Comparison of ENCODE assay signal across 1 cellular context in the genomic region with DNA sequence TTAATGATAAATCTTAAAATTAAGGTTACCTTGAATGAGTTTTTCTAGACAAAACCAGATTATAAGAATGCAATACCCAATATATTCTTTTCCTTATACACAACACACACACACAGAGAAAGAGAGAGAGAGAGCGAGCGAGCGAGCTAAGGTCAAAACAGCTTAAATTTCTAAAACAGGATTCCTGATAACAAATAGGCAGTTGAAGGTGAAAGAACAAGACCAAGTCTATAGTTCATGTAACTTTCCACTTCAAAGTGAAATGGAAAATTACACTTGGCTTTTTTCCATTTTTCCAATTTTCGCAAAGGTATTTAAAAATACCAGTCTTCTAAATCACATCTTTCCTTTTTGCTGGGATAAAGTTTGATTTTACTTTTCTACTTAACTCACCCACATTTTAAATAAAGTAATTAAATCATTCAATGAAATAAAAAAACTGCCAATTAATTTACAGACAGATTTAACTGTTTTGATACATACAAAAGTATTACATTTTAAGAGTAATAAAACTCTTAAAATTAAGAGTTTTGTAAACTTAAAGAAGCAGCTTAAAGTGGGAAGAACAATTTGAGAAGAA.
TF ChIP-seq lines count a peak whose summit lies in the region.

No MANE protein-coding gene starts in this region.

TF ChIP-seq in HepG2, 621 proteins besides CTCF, POLR2A, EP300 and RAD21 (continued from another document and continues in another):
- TF ChIP-seq IRF9 (CRISPR knock-in tag; IDR thresholded peaks at IDR 0.05; ENCODE audit: borderline replicate concordance) (no peak), CENPX (CRISPR knock-in tag; IDR thresholded peaks at IDR 0.05) (no peak), ZNF777 (CRISPR knock-in tag; IDR thresholded peaks at IDR 0.05) (no peak), HNF4A (CRISPR knock-in tag; IDR thresholded peaks at IDR 0.05) (peak; percentile 98), CREM (IDR thresholded peaks at IDR 0.05) (peak; percentile 87), CREM (CRISPR knock-in tag; IDR thresholded peaks at IDR 0.05) (no peak), TAF15 (IDR thresholded peaks at IDR 0.05; ENCODE audit: low read depth, low read length, poor library complexity, severe bottlenecking) (no peak), ONECUT2 (CRISPR knock-in tag; IDR thresholded peaks at IDR 0.05) (peak; percentile 53), ZNF850 (CRISPR knock-in tag; conservative IDR thresholded peaks at IDR 0.05) (no peak), FOXO1 (CRISPR knock-in tag; IDR thresholded peaks at IDR 0.05) (peak; percentile 93), REST (IDR thresholded peaks at IDR 0.05; ENCODE audit: borderline replicate concordance in 1 of 2, low read depth in 1 of 2, low read length in 2 of 2) (peak in 1 of 2 experiments; percentile 47; a peak in 1 of 4 replicates), MIXL1 (CRISPR knock-in tag; IDR thresholded peaks at IDR 0.05) (peak; percentile 82), PATZ1 (CRISPR knock-in tag; IDR thresholded peaks at IDR 0.05) (0 out of 2 replicates have a peak, but pooled peaks have one; percentile 46), ZNF558 (CRISPR knock-in tag; IDR thresholded peaks at IDR 0.05; ENCODE audit: borderline replicate concordance) (no peak), XBP1 (CRISPR knock-in tag; IDR thresholded peaks at IDR 0.05) (no peak), RFXAP (CRISPR knock-in tag; IDR thresholded peaks at IDR 0.05; ENCODE audit: borderline replicate concordance) (no peak), ZNF263 (CRISPR knock-in tag; IDR thresholded peaks at IDR 0.05) (no peak), ZNF292 (CRISPR knock-in tag; IDR thresholded peaks at IDR 0.05; ENCODE audit: borderline replicate concordance, low read depth) (peak; percentile 72; the same call in 1 of the 2 replicates), MAX (IDR thresholded peaks at IDR 0.05) (peak; percentile 46), HNF1A (IDR thresholded peaks at IDR 0.05; ENCODE audit: low read depth) (peak; percentile 85), HNF1A (CRISPR knock-in tag; IDR thresholded peaks at IDR 0.05; ENCODE audit: borderline replicate concordance) (peak; percentile 82; the same call in 1 of the 2 replicates), HIVEP1 (CRISPR knock-in tag; IDR thresholded peaks at IDR 0.05) (no peak), GMEB2 (CRISPR knock-in tag; IDR thresholded peaks at IDR 0.05; ENCODE audit: low read depth) (no peak), ZNF615 (CRISPR knock-in tag; IDR thresholded peaks at IDR 0.05; ENCODE audit: borderline replicate concordance) (no peak), FOXC1 (CRISPR knock-in tag; IDR thresholded peaks at IDR 0.05; ENCODE audit: borderline replicate concordance) (no peak)
- TF ChIP-seq, protein P1, sequence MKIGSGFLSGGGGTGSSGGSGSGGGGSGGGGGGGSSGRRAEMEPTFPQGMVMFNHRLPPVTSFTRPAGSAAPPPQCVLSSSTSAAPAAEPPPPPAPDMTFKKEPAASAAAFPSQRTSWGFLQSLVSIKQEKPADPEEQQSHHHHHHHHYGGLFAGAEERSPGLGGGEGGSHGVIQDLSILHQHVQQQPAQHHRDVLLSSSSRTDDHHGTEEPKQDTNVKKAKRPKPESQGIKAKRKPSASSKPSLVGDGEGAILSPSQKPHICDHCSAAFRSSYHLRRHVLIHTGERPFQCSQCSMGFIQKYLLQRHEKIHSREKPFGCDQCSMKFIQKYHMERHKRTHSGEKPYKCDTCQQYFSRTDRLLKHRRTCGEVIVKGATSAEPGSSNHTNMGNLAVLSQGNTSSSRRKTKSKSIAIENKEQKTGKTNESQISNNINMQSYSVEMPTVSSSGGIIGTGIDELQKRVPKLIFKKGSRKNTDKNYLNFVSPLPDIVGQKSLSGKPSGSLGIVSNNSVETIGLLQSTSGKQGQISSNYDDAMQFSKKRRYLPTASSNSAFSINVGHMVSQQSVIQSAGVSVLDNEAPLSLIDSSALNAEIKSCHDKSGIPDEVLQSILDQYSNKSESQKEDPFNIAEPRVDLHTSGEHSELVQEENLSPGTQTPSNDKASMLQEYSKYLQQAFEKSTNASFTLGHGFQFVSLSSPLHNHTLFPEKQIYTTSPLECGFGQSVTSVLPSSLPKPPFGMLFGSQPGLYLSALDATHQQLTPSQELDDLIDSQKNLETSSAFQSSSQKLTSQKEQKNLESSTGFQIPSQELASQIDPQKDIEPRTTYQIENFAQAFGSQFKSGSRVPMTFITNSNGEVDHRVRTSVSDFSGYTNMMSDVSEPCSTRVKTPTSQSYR (CRISPR knock-in tag; IDR thresholded peaks at IDR 0.05; ENCODE audit: borderline replicate concordance): peak; percentile 22; the same call in 1 of the 2 replicates
- TF ChIP-seq, protein P2, sequence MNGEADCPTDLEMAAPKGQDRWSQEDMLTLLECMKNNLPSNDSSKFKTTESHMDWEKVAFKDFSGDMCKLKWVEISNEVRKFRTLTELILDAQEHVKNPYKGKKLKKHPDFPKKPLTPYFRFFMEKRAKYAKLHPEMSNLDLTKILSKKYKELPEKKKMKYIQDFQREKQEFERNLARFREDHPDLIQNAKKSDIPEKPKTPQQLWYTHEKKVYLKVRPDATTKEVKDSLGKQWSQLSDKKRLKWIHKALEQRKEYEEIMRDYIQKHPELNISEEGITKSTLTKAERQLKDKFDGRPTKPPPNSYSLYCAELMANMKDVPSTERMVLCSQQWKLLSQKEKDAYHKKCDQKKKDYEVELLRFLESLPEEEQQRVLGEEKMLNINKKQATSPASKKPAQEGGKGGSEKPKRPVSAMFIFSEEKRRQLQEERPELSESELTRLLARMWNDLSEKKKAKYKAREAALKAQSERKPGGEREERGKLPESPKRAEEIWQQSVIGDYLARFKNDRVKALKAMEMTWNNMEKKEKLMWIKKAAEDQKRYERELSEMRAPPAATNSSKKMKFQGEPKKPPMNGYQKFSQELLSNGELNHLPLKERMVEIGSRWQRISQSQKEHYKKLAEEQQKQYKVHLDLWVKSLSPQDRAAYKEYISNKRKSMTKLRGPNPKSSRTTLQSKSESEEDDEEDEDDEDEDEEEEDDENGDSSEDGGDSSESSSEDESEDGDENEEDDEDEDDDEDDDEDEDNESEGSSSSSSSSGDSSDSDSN (CRISPR knock-in tag; IDR thresholded peaks at IDR 0.05): no peak
- TF ChIP-seq, protein P3, sequence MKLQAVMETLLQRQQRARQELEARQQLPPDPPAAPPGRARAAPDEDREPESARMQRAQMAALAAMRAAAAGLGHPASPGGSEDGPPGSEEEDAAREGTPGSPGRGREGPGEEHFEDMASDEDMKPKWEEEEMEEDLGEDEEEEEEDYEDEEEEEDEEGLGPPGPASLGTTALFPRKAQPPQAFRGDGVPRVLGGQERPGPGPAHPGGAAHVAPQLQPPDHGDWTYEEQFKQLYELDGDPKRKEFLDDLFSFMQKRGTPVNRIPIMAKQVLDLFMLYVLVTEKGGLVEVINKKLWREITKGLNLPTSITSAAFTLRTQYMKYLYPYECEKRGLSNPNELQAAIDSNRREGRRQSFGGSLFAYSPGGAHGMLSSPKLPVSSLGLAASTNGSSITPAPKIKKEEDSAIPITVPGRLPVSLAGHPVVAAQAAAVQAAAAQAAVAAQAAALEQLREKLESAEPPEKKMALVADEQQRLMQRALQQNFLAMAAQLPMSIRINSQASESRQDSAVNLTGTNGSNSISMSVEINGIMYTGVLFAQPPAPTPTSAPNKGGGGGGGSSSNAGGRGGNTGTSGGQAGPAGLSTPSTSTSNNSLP (IDR thresholded peaks at IDR 0.05; ENCODE audit: low read depth, low read length): peak; percentile 92
- TF ChIP-seq, protein P4, sequence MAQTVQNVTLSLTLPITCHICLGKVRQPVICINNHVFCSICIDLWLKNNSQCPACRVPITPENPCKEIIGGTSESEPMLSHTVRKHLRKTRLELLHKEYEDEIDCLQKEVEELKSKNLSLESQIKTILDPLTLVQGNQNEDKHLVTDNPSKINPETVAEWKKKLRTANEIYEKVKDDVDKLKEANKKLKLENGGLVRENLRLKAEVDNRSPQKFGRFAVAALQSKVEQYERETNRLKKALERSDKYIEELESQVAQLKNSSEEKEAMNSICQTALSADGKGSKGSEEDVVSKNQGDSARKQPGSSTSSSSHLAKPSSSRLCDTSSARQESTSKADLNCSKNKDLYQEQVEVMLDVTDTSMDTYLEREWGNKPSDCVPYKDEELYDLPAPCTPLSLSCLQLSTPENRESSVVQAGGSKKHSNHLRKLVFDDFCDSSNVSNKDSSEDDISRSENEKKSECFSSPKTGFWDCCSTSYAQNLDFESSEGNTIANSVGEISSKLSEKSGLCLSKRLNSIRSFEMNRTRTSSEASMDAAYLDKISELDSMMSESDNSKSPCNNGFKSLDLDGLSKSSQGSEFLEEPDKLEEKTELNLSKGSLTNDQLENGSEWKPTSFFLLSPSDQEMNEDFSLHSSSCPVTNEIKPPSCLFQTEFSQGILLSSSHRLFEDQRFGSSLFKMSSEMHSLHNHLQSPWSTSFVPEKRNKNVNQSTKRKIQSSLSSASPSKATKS (CRISPR knock-in tag; IDR thresholded peaks at IDR 0.05): no peak
